ENCODE assay signal across 24 cellular contexts in the genomic region with DNA sequence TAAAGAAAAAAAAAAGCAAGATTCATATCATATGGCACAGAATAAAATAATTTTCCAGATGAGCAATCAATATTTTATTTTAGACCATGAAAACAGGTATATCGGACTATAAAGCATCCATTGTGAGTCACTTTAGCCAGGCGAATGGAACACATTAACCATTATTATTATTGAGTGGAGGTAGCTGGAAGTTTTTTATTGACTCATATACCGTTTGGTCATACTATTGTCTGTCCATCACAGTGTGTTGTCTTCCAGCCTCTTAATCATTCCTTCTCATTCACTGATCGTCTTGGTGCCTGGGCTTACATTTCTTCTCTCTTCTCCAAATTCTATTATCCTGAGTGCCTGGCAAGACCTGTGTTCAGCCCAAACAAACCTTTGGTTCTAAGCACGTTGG.
"Had no signal": no experiment of that assay in that cellular context is flagged by ENCODE, and none has a peak within 500 bp of the region (broad histone marks: within the 10 kb centered on the region; RNA-seq: fewer than 3 reads in every experiment).

No MANE protein-coding gene starts in this region.

- H3K9me3 ChIP-seq: esophagus muscularis mucosa, right atrium auricular region, sigmoid colon, stomach, thoracic aorta, transverse colon had no signal

- H3K27me3 Mint-ChIP-seq: memory B cell had no signal

- H3K27ac ChIP-seq: epithelial cell of prostate, esophagus muscularis mucosa, right atrium auricular region, sigmoid colon, skin epidermis, stomach, thoracic aorta, transverse colon had no signal

- FAIRE-seq: endometrium had no signal

- H3K27ac Mint-ChIP-seq: memory B cell, mesothelial cell of epicardium, natural killer cell had no signal

- H3K4me3 Mint-ChIP-seq: memory B cell, mesothelial cell of epicardium, natural killer cell, neural crest cell had no signal

- H3K36me3 ChIP-seq: esophagus muscularis mucosa, right atrium auricular region, sigmoid colon, stomach, thoracic aorta, transverse colon had no signal

- ATAC-seq: left lobe of liver, natural killer cell had no signal

- H3K9me3 Mint-ChIP-seq: mesothelial cell of epicardium had no signal

- H3K4me1 ChIP-seq: right atrium auricular region had no signal

- H3K4me1 Mint-ChIP-seq: memory B cell, natural killer cell had no signal

- H3K36me3 Mint-ChIP-seq: memory B cell, mesothelial cell of epicardium, natural killer cell had no signal

- H3K4me3 ChIP-seq: esophagus muscularis mucosa, right atrium auricular region, sigmoid colon, skin epidermis, stomach, thoracic aorta, transverse colon had no signal

- DNase-seq: cortex of kidney; effector memory CD4-positive, alpha-beta T cell; foreskin fibroblast; head of caudate nucleus; hippocampal formation; natural killer cell; posterior cingulate gyrus; sigmoid colon; stimulated activated CD4-positive, alpha-beta T cell treated with anti-CD3 and anti-CD28 coated beads, Interleukin-2, amount 100 ng/mL, for 24 hours; stimulated activated CD4-positive, alpha-beta T cell treated with anti-CD3 and anti-CD28 coated beads, Interleukin-4, amount 100 ng/mL, for 4 hours; stimulated activated naive CD4-positive, alpha-beta T cell; stomach; substantia nigra; transverse colon had no signal

- H3K27me3 ChIP-seq: esophagus muscularis mucosa, right atrium auricular region, sigmoid colon, stomach, transverse colon had no signal
